ENCODE assay signal across 8 cellular contexts in genomic region chr5:134845852-134846640, GRCh38.
DNase-seq lines count a peak whose midpoint lies in the region; ATAC-seq and TF ChIP-seq lines count a peak whose summit lies in the region.

Gene C5orf24, plus strand, starts transcription at chr5:134845968. Its CDS starts 8,933 bp downstream, at chr5:134854901.

- H3K9me3 Mint-ChIP-seq in activated naive CD4-positive, alpha-beta T cell treated with anti-CD3 and anti-CD28 coated beads, Interleukin-2, amount 50 U/mL, for 24 hours = no peaks in the 10 kb centered on the region

- H3K36me3 Mint-ChIP-seq in activated naive CD4-positive, alpha-beta T cell treated with anti-CD3 and anti-CD28 coated beads, Interleukin-2, amount 50 U/mL, for 24 hours = peaks cover 2% of the 10 kb centered on the region

- H3K4me1 Mint-ChIP-seq in activated naive CD4-positive, alpha-beta T cell treated with anti-CD3 and anti-CD28 coated beads, Interleukin-2, amount 50 U/mL, for 24 hours = peaks cover 38% of the 10 kb centered on the region

- DNase-seq in GM06990 (ENCODE audit: extremely low read depth, insufficient read length) = peak; percentile 98
- peak; percentile 85 for DNase-seq in HFF-Myc (ENCODE audit: extremely low read depth, low read depth)
- peak; percentile 96 for DNase-seq in NAMALWA (ENCODE audit: low spot score)
- peak; percentile 93 for DNase-seq in globus pallidus (ENCODE audit: low spot score)
- DNase-seq in nucleus accumbens (lab: John Stamatoyannopoulos, UW) = peak; percentile 41 to 97 (median 90)
- DNase-seq in superior temporal gyrus (ENCODE audit: extremely low spot score) = peak; percentile 97

- no peaks in the 10 kb centered on the region for H3K27me3 ChIP-seq in GM06990 (replicated peaks; ENCODE audit: control insufficient read depth, insufficient read depth, low read length)

- H3K4me3 Mint-ChIP-seq in activated naive CD4-positive, alpha-beta T cell treated with anti-CD3 and anti-CD28 coated beads, Interleukin-2, amount 50 U/mL, for 24 hours = peak within 1 kb of the TSS; percentile 98

- H3K4me3 ChIP-seq in GM06990 (replicated peaks; ENCODE audit: low read depth, low read length) = peak within 1 kb of the TSS; percentile 93
- H3K4me3 ChIP-seq in HFF-Myc (replicated peaks; ENCODE audit: low read depth, low read length) = peak within 1 kb of the TSS; percentile 86

- H3K27me3 Mint-ChIP-seq in activated naive CD4-positive, alpha-beta T cell treated with anti-CD3 and anti-CD28 coated beads, Interleukin-2, amount 50 U/mL, for 24 hours = no peaks in the 10 kb centered on the region

- no peaks in the 10 kb centered on the region; the same call in 1 of the 2 replicates for H3K36me3 ChIP-seq in GM06990 (ENCODE audit: control insufficient read depth, insufficient read depth, low read length)

- ATAC-seq in SK-N-SH treated with all-trans-retinoic acid at 6 μM for 48 hours = peak; percentile 94

- peak within 1 kb of the TSS; percentile 97 for H3K27ac Mint-ChIP-seq in activated naive CD4-positive, alpha-beta T cell treated with anti-CD3 and anti-CD28 coated beads, Interleukin-2, amount 50 U/mL, for 24 hours

- TF ChIP-seq CTCF in GM06990 (IDR thresholded peaks at IDR 0.05; ENCODE audit: insufficient read depth, low read length, poor library complexity, severe bottlenecking) (no peak), HFF-Myc (IDR thresholded peaks at IDR 0.05; ENCODE audit: low read depth, low read length, missing control alignments) (no peak)

TF ChIP-seq in SK-N-SH treated with all-trans-retinoic acid at 6 μM for 48 hours, 23 proteins besides CTCF, POLR2A, EP300 and RAD21:
- TF ChIP-seq ZNF70 (CRISPR knock-in tag; IDR thresholded peaks at IDR 0.05) = 0 out of 2 replicates have a peak, but pooled peaks have one; percentile 53
- TF ChIP-seq ZNF8 (CRISPR knock-in tag; IDR thresholded peaks at IDR 0.05) = 0 out of 2 replicates have a peak, but pooled peaks have one; percentile 33
- TF ChIP-seq ZNF565 (CRISPR knock-in tag; conservative IDR thresholded peaks at IDR 0.05; ENCODE audit: low read depth) = no peak; the same call in 1 of the 2 replicates
- 0 out of 2 replicates have a peak, but pooled peaks have one; percentile 30 for TF ChIP-seq TSHZ2 (CRISPR knock-in tag; IDR thresholded peaks at IDR 0.05)
- TF ChIP-seq ZC3H10 (CRISPR knock-in tag; IDR thresholded peaks at IDR 0.05) = peak; percentile 69; the same call in 1 of the 2 replicates
- peak; percentile 77; the same call in 1 of the 2 replicates for TF ChIP-seq SNAI2 (CRISPR knock-in tag; IDR thresholded peaks at IDR 0.05)
TF ChIP-seq in SK-N-SH treated with all-trans-retinoic acid at 6 μM for 48 hours: peak in this region for 5.

Comparison
In these comparisons a context has a peak if more than half of its experiments do, and no peak if none do; other contexts are left out.
1. Peak in every context shown above with its lines: DNase-seq, ATAC-seq and H3K4me3 ChIP-seq.